Comparison of ENCODE assay signal across 25 cellular contexts in genomic region chr5:5270161-5270560, GRCh38.
"Had no signal": no experiment of that assay in that cellular context is flagged by ENCODE, and none has a peak within 500 bp of the region (broad histone marks: within the 10 kb centered on the region; RNA-seq: fewer than 3 reads in every experiment).

No MANE protein-coding gene starts in this region.

- H3K4me1 Mint-ChIP-seq: immature natural killer cell; naive B cell; natural killer cell; stimulated activated effector memory CD8-positive, alpha-beta T cell treated with anti-CD3 and anti-CD28 coated beads, Interleukin-12 subunit alpha, Interleukin-12 subunit beta, amount 100 ng/mL, for 72 hours had no signal

- H3K4me3 Mint-ChIP-seq: immature natural killer cell; naive B cell; natural killer cell; stimulated activated effector memory CD8-positive, alpha-beta T cell treated with anti-CD3 and anti-CD28 coated beads, Interleukin-12 subunit alpha, Interleukin-12 subunit beta, amount 100 ng/mL, for 72 hours; stimulated activated naive CD8-positive, alpha-beta T cell treated with anti-CD3 and anti-CD28 coated beads, Interleukin-15, Interleukin-2, amounts not matched to agents 100 ng/mL and 50 ng/mL, for 24 hours had no signal

- FAIRE-seq: islet of Langerhans, kidney had no signal

- H3K27me3 Mint-ChIP-seq: naive B cell; progenitor cell of endocrine pancreas; stimulated activated naive CD8-positive, alpha-beta T cell treated with anti-CD3 and anti-CD28 coated beads, Interleukin-15, Interleukin-2, amounts not matched to agents 100 ng/mL and 50 ng/mL, for 24 hours had no signal

- H3K27ac ChIP-seq: left lung, lower lobe of right lung, ovary, skin epidermis, suprapubic skin, thoracic aorta, tibial artery, uterus had no signal

- H3K9me3 Mint-ChIP-seq: stimulated activated naive CD8-positive, alpha-beta T cell treated with anti-CD3 and anti-CD28 coated beads, Interleukin-15, Interleukin-2, amounts not matched to agents 100 ng/mL and 50 ng/mL, for 24 hours had no signal

- H3K36me3 Mint-ChIP-seq: immature natural killer cell; naive B cell; natural killer cell; stimulated activated effector memory CD8-positive, alpha-beta T cell treated with anti-CD3 and anti-CD28 coated beads, Interleukin-12 subunit alpha, Interleukin-12 subunit beta, amount 100 ng/mL, for 72 hours had no signal

- H3K27me3 ChIP-seq: left lung, ovary, suprapubic skin, tibial artery, uterus had no signal

- H3K27ac Mint-ChIP-seq: immature natural killer cell; naive B cell; natural killer cell; progenitor cell of endocrine pancreas; stimulated activated effector memory CD8-positive, alpha-beta T cell treated with anti-CD3 and anti-CD28 coated beads, Interleukin-12 subunit alpha, Interleukin-12 subunit beta, amount 100 ng/mL, for 72 hours; stimulated activated naive CD8-positive, alpha-beta T cell treated with anti-CD3 and anti-CD28 coated beads, Interleukin-15, Interleukin-2, amounts not matched to agents 100 ng/mL and 50 ng/mL, for 24 hours had no signal

- DNase-seq: hypothalamus; immature natural killer cell; kidney; left colon; left lung; lower lobe of right lung; mammary epithelial cell; mesenchymal stem cell; naive B cell; natural killer cell; ovary; retina; right cardiac atrium; stimulated activated CD4-positive, alpha-beta T cell treated with anti-CD3 and anti-CD28 coated beads, Interleukin-4, amount 100 ng/mL, for 24 hours; stimulated activated naive CD4-positive, alpha-beta T cell; tibial artery; trophoblast cell; uterus had no signal

- H3K36me3 ChIP-seq: left lung, lower lobe of right lung, ovary, suprapubic skin, thoracic aorta, tibial artery, uterus had no signal

- H3K4me3 ChIP-seq: left lung, lower lobe of right lung, ovary, skin epidermis, suprapubic skin, thoracic aorta, tibial artery had no signal

- H3K4me1 ChIP-seq: left lung, uterus had no signal

- H3K9me3 ChIP-seq: lower lobe of right lung, ovary, suprapubic skin, thoracic aorta, tibial artery, uterus had no signal
